ENCODE assay signal across 8 cellular contexts in the genomic region with DNA sequence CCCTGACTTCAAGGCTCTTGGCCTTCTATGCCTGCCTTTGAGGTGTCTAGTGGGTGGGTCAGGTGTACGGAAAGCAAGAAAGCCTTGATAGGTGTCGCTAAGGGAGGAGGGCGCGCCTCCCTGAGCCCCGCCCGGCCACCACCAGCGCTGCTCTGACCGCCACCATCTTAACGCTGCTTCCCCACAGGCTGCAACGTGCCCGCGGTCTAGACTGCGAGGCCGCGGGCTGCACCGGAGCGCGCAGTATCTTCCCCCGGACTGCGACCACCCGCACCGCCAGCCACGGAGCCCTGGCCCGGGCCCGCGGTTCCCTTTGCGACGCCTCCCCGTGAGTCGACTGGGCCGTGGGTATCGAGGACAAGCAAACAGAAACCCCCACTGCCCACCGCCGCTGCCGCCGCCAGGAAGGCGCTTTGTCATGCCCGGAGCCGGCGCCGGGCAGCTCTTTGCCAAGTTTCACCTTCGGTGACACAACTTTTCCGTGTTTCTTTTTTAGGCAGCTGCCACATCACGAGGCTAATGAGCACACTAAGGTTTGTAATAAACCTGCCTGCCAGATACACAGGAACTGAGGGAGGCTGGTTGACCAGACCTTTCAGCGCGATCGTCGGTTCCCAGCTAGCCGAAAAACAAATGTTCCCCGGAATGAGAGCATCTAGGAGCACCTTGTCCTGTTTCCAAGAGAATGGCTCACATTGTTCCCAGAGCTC.
DNase-seq lines count a peak whose midpoint lies in the region; ATAC-seq and TF ChIP-seq lines count a peak whose summit lies in the region.

No MANE protein-coding gene starts in this region.

- H3K27ac Mint-ChIP-seq in Caco-2 (ENCODE audit: unreplicated experiment): no peak overlapping the region
- H3K27ac Mint-ChIP-seq in neural progenitor cell: peak overlapping the region; percentile 64

- H3K27ac ChIP-seq in fibroblast of lung (ENCODE audit: insufficient read depth, low read length) (no peak overlapping the region), neural progenitor cell (no peak overlapping the region)

- TF ChIP-seq CTCF in Caco-2 (IDR thresholded peaks at IDR 0.05; ENCODE audit: insufficient read depth in 1 of 2, low read depth in 1 of 2, low read length in 1 of 2, severe bottlenecking in 1 of 2, unreplicated experiment in 1 of 2) (no peak), LNCaP clone FGC (IDR thresholded peaks at IDR 0.05; ENCODE audit: control insufficient read depth, extremely low read depth, insufficient read depth) (no peak), fibroblast of lung (conservative IDR thresholded peaks at IDR 0.05 in 1 of 2, IDR thresholded peaks at IDR 0.05 in 1 of 2; ENCODE audit: low read depth in 1 of 2, low read length in 2 of 2) (no peak), neural progenitor cell (IDR thresholded peaks at IDR 0.05) (no peak)

- no peaks in the 10 kb centered on the region for H3F3A ChIP-seq in neural progenitor cell (ENCODE audit: low read depth)

- H3K9me3 ChIP-seq in Caco-2 (no peaks in the 10 kb centered on the region), fibroblast of lung (ENCODE audit: control insufficient read depth, insufficient read depth, low read depth, low read length) (no peaks in the 10 kb centered on the region), neural progenitor cell (ENCODE audit: low read depth) (no peaks in the 10 kb centered on the region)

- H3K27me3 ChIP-seq in Caco-2 (replicated peaks; ENCODE audit: control insufficient read depth, insufficient read depth, low read length): no peaks in the 10 kb centered on the region
- no peaks in the 10 kb centered on the region for H3K27me3 ChIP-seq in fibroblast of lung (ENCODE audit: control insufficient read depth, insufficient read depth, low read length)
- peaks cover 95% of the 10 kb centered on the region for H3K27me3 ChIP-seq in neural progenitor cell

- H3K36me3 ChIP-seq in Caco-2 (ENCODE audit: control insufficient read depth, insufficient read depth, low read length): no peaks in the 10 kb centered on the region
- H3K36me3 ChIP-seq in fibroblast of lung (ENCODE audit: control insufficient read depth, insufficient read depth, low read length): no peaks in the 10 kb centered on the region
- no peaks in the 10 kb centered on the region for H3K36me3 ChIP-seq in neural progenitor cell

- H3K4me2 ChIP-seq in fibroblast of lung (ENCODE audit: extremely low read depth, insufficient read depth, low read length): peak overlapping the region; percentile 44
- peak overlapping the region; percentile 67 for H3K4me2 ChIP-seq in neural progenitor cell

- no TSS peak for BruUV-seq in Caco-2 (replicated peaks; lab: Mats Ljungman, UMichigan)

- peak overlapping the region; percentile 48 for H3K4me3 ChIP-seq in Caco-2 (ENCODE audit: low read depth, low read length)
- H3K4me3 ChIP-seq in LNCaP clone FGC (ENCODE audit: low read depth, low read length): peak overlapping the region; percentile 45
- peak overlapping the region in 3 of 4 experiments; percentile 14 to 51 (median 18) for H3K4me3 ChIP-seq in fibroblast of lung (replicated peaks in 1 of 4; ENCODE audit: control extremely low read depth in 1 of 4, insufficient read depth in 1 of 4, low read depth in 3 of 4, low read length in 4 of 4)
- peak overlapping the region; percentile 36 for H3K4me3 ChIP-seq in neural progenitor cell

- DNase-seq in Caco-2 (peak; percentile 55 to 64), LNCaP clone FGC (ENCODE audit: low read depth) (peak; percentile 52), fibroblast of lung (ENCODE audit: low read depth in 2 of 2) (peak in 1 of 2 donors; percentile 47), neural progenitor cell (ENCODE audit: low spot score) (peak; percentile 44), NCI-H82 treated with DMSO at 0.1 percent for 48 hours (lab: John Stamatoyannopoulos, UW; ENCODE audit: unreplicated experiment) (no peak), DMS79 treated with DMSO at 0.1 percent for 48 hours (lab: John Stamatoyannopoulos, UW) (no peak), D341Med (ENCODE audit: low spot score) (no peak)

- H3K9ac ChIP-seq in fibroblast of lung (ENCODE audit: insufficient read depth, low read length): peak overlapping the region; percentile 7
- no peak overlapping the region for H3K9ac ChIP-seq in neural progenitor cell

- no peaks in the 10 kb centered on the region for H3K36me3 Mint-ChIP-seq in Caco-2 (ENCODE audit: insufficient read depth, unreplicated experiment)
- H3K36me3 Mint-ChIP-seq in neural progenitor cell: peaks cover 15% of the 10 kb centered on the region

- POLR2A ChIA-PET in Caco-2 (lab: Charles Lee): interaction anchor here (0.7 to 1.0 kb wide), 2 partner anchors 10 to 74 kb away, joined by 3 read pairs; no protein-coding TSS in a partner anchor

- intact Hi-C loops in Caco-2 (cut with micrococcal nuclease; ENCODE audit: unreplicated experiment): no loop called here

- H2AFZ ChIP-seq in fibroblast of lung (ENCODE audit: low read length) (no peak overlapping the region), neural progenitor cell (replicated peaks) (peak overlapping the region; percentile 48)

- CTCF ChIA-PET in Caco-2 (lab: Charles Lee): no interaction called here

- H3K9me3 Mint-ChIP-seq in Caco-2 (ENCODE audit: unreplicated experiment): no peaks in the 10 kb centered on the region
- no peaks in the 10 kb centered on the region for H3K9me3 Mint-ChIP-seq in neural progenitor cell

- ATAC-seq in HG02870 (IDR thresholded peaks at IDR 0.05; ENCODE audit: unreplicated experiment): no peak

- no peaks in the 10 kb centered on the region for H3K79me2 ChIP-seq in fibroblast of lung (ENCODE audit: control insufficient read depth, insufficient read depth, low read length)
- no peaks in the 10 kb centered on the region for H3K79me2 ChIP-seq in neural progenitor cell (ENCODE audit: low read depth)

- peak overlapping the region; percentile 67 for H3K4me3 Mint-ChIP-seq in Caco-2 (ENCODE audit: unreplicated experiment)
- H3K4me3 Mint-ChIP-seq in neural progenitor cell: peak overlapping the region; percentile 86

- H4K20me1 ChIP-seq in fibroblast of lung (ENCODE audit: control insufficient read depth, extremely low read depth, insufficient read depth, low read length): no peaks in the 10 kb centered on the region
- no peaks in the 10 kb centered on the region for H4K20me1 ChIP-seq in neural progenitor cell (ENCODE audit: low read depth)

- H3K4me1 Mint-ChIP-seq in Caco-2 (ENCODE audit: low read depth, unreplicated experiment): no peaks in the 10 kb centered on the region
- peaks cover 31% of the 10 kb centered on the region for H3K4me1 Mint-ChIP-seq in neural progenitor cell

- no peaks in the 10 kb centered on the region for H3K27me3 Mint-ChIP-seq in Caco-2 (ENCODE audit: insufficient read depth, unreplicated experiment)
- H3K27me3 Mint-ChIP-seq in neural progenitor cell (ENCODE audit: insufficient read depth, low read depth): peaks cover 11% of the 10 kb centered on the region

- no peaks in the 10 kb centered on the region for H3K4me1 ChIP-seq in Caco-2
- H3K4me1 ChIP-seq in fibroblast of lung (ENCODE audit: control insufficient read depth, extremely low read depth, insufficient read depth, low read length): no peaks in the 10 kb centered on the region
- peaks cover 6% of the 10 kb centered on the region for H3K4me1 ChIP-seq in neural progenitor cell

Comparison
In these comparisons a context has a peak if more than half of its experiments do, and no peak if none do; other contexts are left out.
1. DNase-seq: peak in Caco-2 (2 of 2), LNCaP clone FGC (single experiment) and neural progenitor cell (single experiment); none in NCI-H82 treated with DMSO at 0.1 percent for 48 hours (single experiment), DMS79 treated with DMSO at 0.1 percent for 48 hours (single experiment) and D341Med (single experiment).
2. Peak in every context shown above with its lines, with median percentiles within 50 percentile points of each other: H3K4me3 ChIP-seq.